11 cellular contexts compared by ENCODE assay signal in the genomic region with DNA sequence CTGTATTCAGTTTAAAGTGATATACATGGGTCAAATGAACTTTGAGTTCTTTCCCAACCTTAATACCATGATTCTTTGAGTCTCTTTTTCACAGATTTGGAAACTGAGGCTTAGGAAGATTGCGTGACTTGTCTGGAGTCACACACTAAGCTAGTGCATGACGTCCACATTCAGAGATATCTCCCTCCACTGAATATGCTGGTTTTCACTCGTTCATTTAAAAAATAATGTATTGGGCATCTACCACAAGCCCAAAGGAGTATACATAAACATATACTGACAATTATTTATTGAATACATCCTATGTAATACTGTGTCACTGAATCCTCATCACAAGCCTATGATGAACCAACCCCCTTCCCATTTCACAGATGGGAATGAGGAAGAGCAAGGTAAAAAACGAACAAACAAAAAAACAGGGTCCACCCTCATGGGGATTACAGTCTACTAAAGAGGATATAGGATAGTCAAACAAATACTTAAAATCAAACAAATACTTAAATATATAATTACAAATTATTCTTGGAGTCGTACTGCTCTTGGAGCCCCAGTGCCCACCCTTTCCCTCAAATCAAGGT. TPM values are rescaled to one million over a fixed set of nuclear protein-coding genes. Genes with fewer than 3 reads are reported as not detected.
DNase-seq lines count a peak whose midpoint lies in the region; ATAC-seq, FAIRE-seq and TF ChIP-seq lines count a peak whose summit lies in the region.
"Had no signal": no experiment of that assay in that cellular context is flagged by ENCODE, and none has a peak within 500 bp of the region (broad histone marks: within the 10 kb centered on the region; RNA-seq: fewer than 3 reads in every experiment).

No MANE protein-coding gene starts in this region.

- H3K36me3 Mint-ChIP-seq in activated CD4-positive, alpha-beta T cell treated with anti-CD3 and anti-CD28 coated beads for 36 hours (ENCODE audit: low read depth): peaks cover 9% of the 10 kb centered on the region
- peaks cover 15% of the 10 kb centered on the region for H3K36me3 Mint-ChIP-seq in activated T-helper 17 cell treated with anti-CD3 and anti-CD28 coated beads, Interleukin-2, amount 50 U/mL, for 72 hours (ENCODE audit: low read depth)

- H3K36me3 ChIP-seq in kidney (ENCODE audit: control insufficient read depth in 1 of 2, insufficient read depth in 2 of 2, low read length in 2 of 2) (no peaks in the 10 kb centered on the region), testis (ENCODE audit: low read depth, missing control alignments) (no peaks in the 10 kb centered on the region)

- POLR2A ChIA-PET in activated CD4-positive, alpha-beta T cell treated with anti-CD3 and anti-CD28 coated beads for 36 hours (lab: Charles Lee): no interaction called here

- H3K9me3 Mint-ChIP-seq in activated CD4-positive, alpha-beta T cell treated with anti-CD3 and anti-CD28 coated beads for 36 hours (ENCODE audit: low read depth): no peaks in the 10 kb centered on the region
- H3K9me3 Mint-ChIP-seq in activated T-helper 17 cell treated with anti-CD3 and anti-CD28 coated beads, Interleukin-2, amount 50 U/mL, for 72 hours: no peaks in the 10 kb centered on the region

- H3K9me3 ChIP-seq in kidney (ENCODE audit: control insufficient read depth in 1 of 2, low read length in 2 of 2) (no peaks in the 10 kb centered on the region), testis (no peaks in the 10 kb centered on the region)

- peak overlapping the region; percentile 97 to 98 for H3K4me3 ChIP-seq in kidney (ENCODE audit: low read length in 2 of 2)
- H3K4me3 ChIP-seq in testis: peak overlapping the region; percentile 90 to 97

- DNase-seq in activated CD4-positive, alpha-beta T cell treated with anti-CD3 and anti-CD28 coated beads for 36 hours: no peak
- no peak for DNase-seq in activated CD4-positive, alpha-beta T cell treated with anti-CD3 and anti-CD28 coated beads for 1 hour
- DNase-seq in kidney: no peak
- no peak for DNase-seq in testis
- no peak for DNase-seq in NCI-H1092 (lab: John Stamatoyannopoulos, UW)

- WGBS in testis, 2 donors: 49 to 61% methylated on average over 5 of the region's 5 CpGs

- H3K4me1 Mint-ChIP-seq in activated CD4-positive, alpha-beta T cell treated with anti-CD3 and anti-CD28 coated beads for 36 hours: peaks cover 29% of the 10 kb centered on the region
- H3K4me1 Mint-ChIP-seq in activated T-helper 17 cell treated with anti-CD3 and anti-CD28 coated beads, Interleukin-2, amount 50 U/mL, for 72 hours: peaks cover 22% of the 10 kb centered on the region

- TF ChIP-seq CTCF in kidney (IDR thresholded peaks at IDR 0.05; ENCODE audit: borderline replicate concordance, extremely low read depth, insufficient read depth) (no peak), testis (IDR thresholded peaks at IDR 0.05) (no peak)

- intact Hi-C loops in activated CD4-positive, alpha-beta T cell treated with anti-CD3 and anti-CD28 coated beads for 36 hours (cut with DNase I, micrococcal nuclease): loop anchor here (1.0 to 10.0 kb wide), 9 partner anchors 98 to 1886 kb away; a partner anchor contains a TSS
- intact Hi-C loops in kidney (cut with DNase I): no loop called here
- intact Hi-C loops in testis (cut with DNase I; ENCODE audit: low total_unique reads): loop anchor here (5.0 kb wide), 1 partner anchor 98 kb away; a partner anchor contains a TSS

- H3K27me3 ChIP-seq in testis: no peaks in the 10 kb centered on the region

- no peak for TF ChIP-seq POLR2A in testis (IDR thresholded peaks at IDR 0.05)

- H3K27me3 Mint-ChIP-seq in activated CD4-positive, alpha-beta T cell treated with anti-CD3 and anti-CD28 coated beads for 36 hours: peaks cover 2% of the 10 kb centered on the region
- H3K27me3 Mint-ChIP-seq in activated T-helper 17 cell treated with anti-CD3 and anti-CD28 coated beads, Interleukin-2, amount 50 U/mL, for 72 hours: peaks cover 1% of the 10 kb centered on the region

- no peak overlapping the region for H3K27ac Mint-ChIP-seq in activated CD4-positive, alpha-beta T cell treated with anti-CD3 and anti-CD28 coated beads for 36 hours
- H3K27ac Mint-ChIP-seq in activated T-helper 17 cell treated with anti-CD3 and anti-CD28 coated beads, Interleukin-2, amount 50 U/mL, for 72 hours: peak overlapping the region; percentile 94

- no peak overlapping the region for H3K27ac ChIP-seq in kidney (ENCODE audit: low read depth in 2 of 2, low read length in 2 of 2)
- peak overlapping the region; percentile 96 to 99 for H3K27ac ChIP-seq in testis

- FAIRE-seq in kidney (lab: Jason Lieb, UNC): no peak
- FAIRE-seq: A204.1, bronchial epithelial cell had no signal

- CTCF ChIA-PET in activated CD4-positive, alpha-beta T cell treated with anti-CD3 and anti-CD28 coated beads for 36 hours (lab: Charles Lee): interaction anchor here (0.6 to 1.9 kb wide), 5 partner anchors 10 to 286 kb away, joined by 3 to 7 read pairs (median 4); no protein-coding TSS in a partner anchor

- H3K4me1 ChIP-seq in kidney (ENCODE audit: control insufficient read depth in 1 of 2, insufficient read depth in 1 of 2, low read depth in 1 of 2, low read length in 2 of 2) (peaks cover 13 to 20% of the 10 kb centered on the region in 2 donors), testis (peaks cover 12% of the 10 kb centered on the region)

- no peak for ATAC-seq in activated CD4-positive, alpha-beta T cell treated with anti-CD3 and anti-CD28 coated beads for 36 hours
- no peak for ATAC-seq in activated T-helper 17 cell treated with anti-CD3 and anti-CD28 coated beads, Interleukin-2, amount 50 U/mL, for 72 hours (replicated peaks)
- ATAC-seq in HG02623 (IDR thresholded peaks at IDR 0.05; ENCODE audit: unreplicated experiment) (no peak), HG02678 (IDR thresholded peaks at IDR 0.05; ENCODE audit: unreplicated experiment) (no peak)

- no peak overlapping the region for H3K9ac ChIP-seq in kidney (ENCODE audit: low read length in 2 of 2)

- H3K4me3 Mint-ChIP-seq in activated CD4-positive, alpha-beta T cell treated with anti-CD3 and anti-CD28 coated beads for 36 hours: peak overlapping the region; percentile 97
- H3K4me3 Mint-ChIP-seq in activated T-helper 17 cell treated with anti-CD3 and anti-CD28 coated beads, Interleukin-2, amount 50 U/mL, for 72 hours: peak overlapping the region; percentile 75

RNA-seq across cellular contexts. Expression of a gene that starts 0.6 kb away (rescaled TPM):
- total RNA-seq in activated CD4-positive, alpha-beta T cell treated with anti-CD3 and anti-CD28 coated beads for 36 hours: 10 to 100 TPM; 43.2 to 66.5 TPM
- 10 to 100 TPM; 47.0 to 47.4 TPM for total RNA-seq in activated T-helper 17 cell treated with anti-CD3 and anti-CD28 coated beads, Interleukin-2, amount 50 U/mL, for 72 hours
- total RNA-seq in kidney (52.0 TPM), testis (10 to 100 TPM; 54.3 to 55.8 TPM)
- polyA plus RNA-seq in kidney (ENCODE audit: insufficient read depth, low read depth, low replicate concordance) (26.3 TPM), testis (ENCODE audit: insufficient read depth, low read depth, low replicate concordance) (53.2 TPM)

RNA-seq across cellular contexts. Expression of a gene that starts 56.9 kb away (rescaled TPM):
- total RNA-seq in activated CD4-positive, alpha-beta T cell treated with anti-CD3 and anti-CD28 coated beads for 36 hours: not detected
- total RNA-seq in activated T-helper 17 cell treated with anti-CD3 and anti-CD28 coated beads, Interleukin-2, amount 50 U/mL, for 72 hours: under 1 TPM; 0.13 to 0.15 TPM
- total RNA-seq in kidney: 24.0 TPM
- polyA plus RNA-seq in kidney (ENCODE audit: insufficient read depth, low read depth, low replicate concordance): 3.9 TPM
- total RNA-seq in testis: 1 to 10 TPM; 1.3 to 4.5 TPM
- polyA plus RNA-seq in testis (ENCODE audit: insufficient read depth, low read depth, low replicate concordance): 8.9 TPM
- total RNA-seq: osteocyte had no signal

Comparison
In these comparisons a context has a peak if more than half of its experiments do, and no peak if none do; other contexts are left out.
1. H3K27ac ChIP-seq: peak in testis (2 of 2); none in kidney (0 of 2).